1 cellular context compared by ENCODE assay signal in the genomic region with DNA sequence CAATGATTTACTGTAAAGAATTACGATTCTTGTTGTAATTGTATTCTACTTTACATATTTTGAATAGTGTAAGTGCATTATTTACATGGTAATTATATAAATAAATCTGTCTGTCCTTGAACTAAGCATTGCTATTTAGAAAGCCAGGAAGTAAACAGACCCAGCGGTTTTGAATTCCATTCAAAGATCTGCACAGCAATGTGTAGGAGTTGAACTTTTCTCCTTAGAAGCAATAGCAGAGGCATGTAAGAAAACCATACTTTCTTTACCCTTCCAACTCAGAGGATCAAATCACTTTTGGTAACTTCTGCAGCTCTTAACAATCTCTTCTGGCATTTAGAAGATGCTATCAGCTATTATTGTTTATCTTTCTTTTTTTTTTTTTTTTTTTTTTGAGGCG.
TF ChIP-seq lines count a peak whose summit lies in the region.

No MANE protein-coding gene starts in this region.

TF ChIP-seq in IMR-90, 13 proteins besides CTCF, POLR2A, EP300 and RAD21:
- TF ChIP-seq, protein P1, sequence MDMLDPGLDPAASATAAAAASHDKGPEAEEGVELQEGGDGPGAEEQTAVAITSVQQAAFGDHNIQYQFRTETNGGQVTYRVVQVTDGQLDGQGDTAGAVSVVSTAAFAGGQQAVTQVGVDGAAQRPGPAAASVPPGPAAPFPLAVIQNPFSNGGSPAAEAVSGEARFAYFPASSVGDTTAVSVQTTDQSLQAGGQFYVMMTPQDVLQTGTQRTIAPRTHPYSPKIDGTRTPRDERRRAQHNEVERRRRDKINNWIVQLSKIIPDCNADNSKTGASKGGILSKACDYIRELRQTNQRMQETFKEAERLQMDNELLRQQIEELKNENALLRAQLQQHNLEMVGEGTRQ (IDR thresholded peaks at IDR 0.05; ENCODE audit: low read depth, low read length): no peak
- TF ChIP-seq BHLHE40 (IDR thresholded peaks at IDR 0.05; ENCODE audit: low read depth, low read length) (no peak), MAFK (IDR thresholded peaks at IDR 0.05; ENCODE audit: low read depth, low read length) (no peak), CHD1 (IDR thresholded peaks at IDR 0.05; ENCODE audit: low read depth, low read length) (no peak), MXI1 (IDR thresholded peaks at IDR 0.05; ENCODE audit: borderline replicate concordance, low read depth, low read length) (no peak), MAZ (IDR thresholded peaks at IDR 0.05; ENCODE audit: borderline replicate concordance, low read depth, low read length) (no peak), CEBPB (IDR thresholded peaks at IDR 0.05; ENCODE audit: low read depth, low read length) (no peak), NFE2L2 (IDR thresholded peaks at IDR 0.05; ENCODE audit: low read depth, low read length) (no peak), FOS (IDR thresholded peaks at IDR 0.05; ENCODE audit: low read depth, low read length) (no peak), RFX5 (IDR thresholded peaks at IDR 0.05; ENCODE audit: low read depth, low read length) (no peak), RCOR1 (IDR thresholded peaks at IDR 0.05; ENCODE audit: insufficient replicate concordance, low read length) (no peak), SMC3 (IDR thresholded peaks at IDR 0.05; ENCODE audit: low read depth, low read length) (no peak)
- TF ChIP-seq, protein P2, sequence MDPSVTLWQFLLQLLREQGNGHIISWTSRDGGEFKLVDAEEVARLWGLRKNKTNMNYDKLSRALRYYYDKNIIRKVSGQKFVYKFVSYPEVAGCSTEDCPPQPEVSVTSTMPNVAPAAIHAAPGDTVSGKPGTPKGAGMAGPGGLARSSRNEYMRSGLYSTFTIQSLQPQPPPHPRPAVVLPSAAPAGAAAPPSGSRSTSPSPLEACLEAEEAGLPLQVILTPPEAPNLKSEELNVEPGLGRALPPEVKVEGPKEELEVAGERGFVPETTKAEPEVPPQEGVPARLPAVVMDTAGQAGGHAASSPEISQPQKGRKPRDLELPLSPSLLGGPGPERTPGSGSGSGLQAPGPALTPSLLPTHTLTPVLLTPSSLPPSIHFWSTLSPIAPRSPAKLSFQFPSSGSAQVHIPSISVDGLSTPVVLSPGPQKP (IDR thresholded peaks at IDR 0.05; ENCODE audit: borderline replicate concordance, low read depth, low read length): no peak
TF ChIP-seq in IMR-90: peak in this region for 0.
